8 cellular contexts compared by ENCODE assay signal in genomic region chr2:10832228-10832936, GRCh38. TPM values are rescaled to one million over a fixed set of nuclear protein-coding genes. Genes with fewer than 3 reads are reported as not detected.
DNase-seq lines count a peak whose midpoint lies in the region; ATAC-seq and TF ChIP-seq lines count a peak whose summit lies in the region.

No MANE protein-coding gene starts in this region.

- no peak overlapping the region for H3K4me3 Mint-ChIP-seq in activated naive CD4-positive, alpha-beta T cell treated with anti-CD3 and anti-CD28 coated beads for 36 hours

- no peaks in the 10 kb centered on the region for H3K9me3 Mint-ChIP-seq in activated naive CD4-positive, alpha-beta T cell treated with anti-CD3 and anti-CD28 coated beads for 36 hours

- peak; percentile 93 for DNase-seq in GM03348 (ENCODE audit: low spot score)
- DNase-seq in MV-4-11 (lab: John Stamatoyannopoulos, UW): peak; percentile 58
- no peak for DNase-seq in SK-N-MC (ENCODE audit: low read depth, low spot score)
- DNase-seq in activated naive CD4-positive, alpha-beta T cell treated with anti-CD3 and anti-CD28 coated beads for 36 hours: peak; percentile 90
- DNase-seq in head of caudate nucleus: peak; percentile 76 to 94 (median 88)
- peak; percentile 55 for DNase-seq in pons (ENCODE audit: low spot score)
- DNase-seq in upper lobe of left lung: peak; percentile 80 to 84

- CTCF ChIA-PET in HEK293 (lab: Yijun Ruan, JAX): interaction anchor here (0.5 to 9.5 kb wide), 62 partner anchors 9 to 752 kb away, joined by 3 to 185 read pairs (median 4); partner anchors contain the start of genes KCNF1 and PDIA6
- CTCF ChIA-PET in activated naive CD4-positive, alpha-beta T cell treated with anti-CD3 and anti-CD28 coated beads for 36 hours (lab: Charles Lee): interaction anchor here (0.6 to 7.1 kb wide), 34 partner anchors 9 to 752 kb away, joined by 3 to 93 read pairs (median 4); partner anchors contain the start of genes KCNF1 and PDIA6

- intact Hi-C loops in activated naive CD4-positive, alpha-beta T cell treated with anti-CD3 and anti-CD28 coated beads for 36 hours (cut with micrococcal nuclease): loop anchor here (1.0 to 10.0 kb wide), 6 partner anchors 45 to 752 kb away; partner anchors contain the start of genes E2F6 and KCNF1
- intact Hi-C loops in head of caudate nucleus (cut with DNase I): loop anchor here (2.0 kb wide), 1 partner anchor 292 kb away; no protein-coding TSS in a partner anchor

- H3K4me3 ChIP-seq in HEK293 (ENCODE audit: low read depth, low read length) (no peak overlapping the region), SK-N-MC (peak overlapping the region; percentile 36; the same call in 1 of the 2 replicates), upper lobe of left lung (no peak overlapping the region)

- peak; percentile 95 for TF ChIP-seq CTCF in HEK293 (tag by site-specific recombination; IDR thresholded peaks at IDR 0.05)
- TF ChIP-seq CTCF in upper lobe of left lung (IDR thresholded peaks at IDR 0.05): peak; percentile 90 to 94 (median 92)

- H3K4me1 ChIP-seq in HEK293 (ENCODE audit: control insufficient read depth, insufficient read depth, low read length) (peaks cover 2% of the 10 kb centered on the region; the same call in 1 of the 2 replicates), upper lobe of left lung (peaks cover 6 to 16% (median 10%) of the 10 kb centered on the region in 4 donors)

- H3K36me3 ChIP-seq in HEK293 (ENCODE audit: control insufficient read depth in 2 of 2, insufficient read depth in 1 of 2, low read length in 2 of 2) (no peaks in the 10 kb centered on the region), SK-N-MC (ENCODE audit: insufficient read depth, low read length) (no peaks in the 10 kb centered on the region), upper lobe of left lung (no peaks in the 10 kb centered on the region)

- POLR2A ChIA-PET in HEK293 (lab: Yijun Ruan, JAX): interaction anchor here (0.6 to 0.7 kb wide), 2 partner anchors 9 to 20 kb away, joined by 3 read pairs; partner anchors contain the start of gene PDIA6

- H3K27ac ChIP-seq in HEK293 (ENCODE audit: extremely low read depth, low read depth, low read length) (no peak overlapping the region), SK-N-MC (no peak overlapping the region), upper lobe of left lung (no peak overlapping the region)

- no peaks in the 10 kb centered on the region for H3K27me3 Mint-ChIP-seq in activated naive CD4-positive, alpha-beta T cell treated with anti-CD3 and anti-CD28 coated beads for 36 hours (ENCODE audit: low read depth)

- H3K27ac Mint-ChIP-seq in activated naive CD4-positive, alpha-beta T cell treated with anti-CD3 and anti-CD28 coated beads for 36 hours: no peak overlapping the region

- TF ChIP-seq EP300 in upper lobe of left lung (IDR thresholded peaks at IDR 0.05): no peak

- TF ChIP-seq POLR2A in upper lobe of left lung (IDR thresholded peaks at IDR 0.05): no peak

- H3K9me3 ChIP-seq in HEK293 (ENCODE audit: control insufficient read depth, insufficient read depth, low read depth, low read length) (no peaks in the 10 kb centered on the region), SK-N-MC (ENCODE audit: low read depth, low read length) (no peaks in the 10 kb centered on the region), upper lobe of left lung (no peaks in the 10 kb centered on the region)

- peak; percentile 84 to 90 for ATAC-seq in upper lobe of left lung (ENCODE audit: low FRiP score in 2 of 2)

- H3K27me3 ChIP-seq in upper lobe of left lung: peaks cover 0 to 10% (median 0%) of the 10 kb centered on the region in 4 donors

- H3K36me3 Mint-ChIP-seq in activated naive CD4-positive, alpha-beta T cell treated with anti-CD3 and anti-CD28 coated beads for 36 hours (ENCODE audit: low read depth): no peaks in the 10 kb centered on the region

- no peak overlapping the region for H3K9ac ChIP-seq in SK-N-MC (ENCODE audit: insufficient read length)

- peaks cover 3% of the 10 kb centered on the region for H3K4me1 Mint-ChIP-seq in activated naive CD4-positive, alpha-beta T cell treated with anti-CD3 and anti-CD28 coated beads for 36 hours (ENCODE audit: low read depth)

- WGBS in upper lobe of left lung, 2 donors: 12 to 20% methylated on average over 5 to 24 of the region's 27 CpGs

TF ChIP-seq in HEK293, 187 proteins besides CTCF, POLR2A, EP300 and RAD21:
- no peak for TF ChIP-seq PBX3 (CRISPR knock-in tag; IDR thresholded peaks at IDR 0.05)
- peak; percentile 56 for TF ChIP-seq ZNF600 (tag by site-specific recombination; IDR thresholded peaks at IDR 0.05)
- no peak for TF ChIP-seq WT1 (tag by site-specific recombination; IDR thresholded peaks at IDR 0.05)
- no peak for TF ChIP-seq PRDM6 (tag by site-specific recombination; IDR thresholded peaks at IDR 0.05)
- no peak for TF ChIP-seq ZNF510 (tag by site-specific recombination; IDR thresholded peaks at IDR 0.05; ENCODE audit: insufficient replicate concordance)
- TF ChIP-seq ZNF501 (tag by site-specific recombination; IDR thresholded peaks at IDR 0.05): peak; percentile 26; the same call in 1 of the 2 replicates
- no peak for TF ChIP-seq ZNF521 (tag by site-specific recombination; IDR thresholded peaks at IDR 0.05)
- TF ChIP-seq ZNF155 (tag by site-specific recombination; IDR thresholded peaks at IDR 0.05): no peak
- TF ChIP-seq ZNF654 (tag by site-specific recombination; IDR thresholded peaks at IDR 0.05; ENCODE audit: low read depth): peak; percentile 83
- TF ChIP-seq GLIS1 (tag by site-specific recombination; IDR thresholded peaks at IDR 0.05): 0 out of 2 replicates have a peak, but pooled peaks have one; percentile 7
- peak; percentile 24 for TF ChIP-seq ZBTB26 (tag by site-specific recombination; optimal IDR thresholded peaks at IDR 0.05)
- TF ChIP-seq ZNF660 (tag by site-specific recombination; IDR thresholded peaks at IDR 0.05): peak; percentile 44; the same call in 1 of the 2 replicates
- peak; percentile 72 for TF ChIP-seq ZBTB17 (tag by site-specific recombination; IDR thresholded peaks at IDR 0.05)
- TF ChIP-seq ZIC2 (tag by site-specific recombination; IDR thresholded peaks at IDR 0.05): no peak
- peak; percentile 46; the same call in 1 of the 2 replicates for TF ChIP-seq ZNF2 (tag by site-specific recombination; IDR thresholded peaks at IDR 0.05)

RNA-seq across cellular contexts. Expression of gene PDIA6, which starts 19.8 kb away (rescaled TPM):
- total RNA-seq in activated naive CD4-positive, alpha-beta T cell treated with anti-CD3 and anti-CD28 coated beads for 36 hours: 100 to 1,000 TPM; 103 to 106 TPM
- 100 to 1,000 TPM in 4 of 6 donors, 10 to 100 TPM in 2; 32.5 to 209 (median 122) TPM for total RNA-seq in upper lobe of left lung
